9 cellular contexts compared by ENCODE assay signal in genomic region chr19:14167594-14168138, GRCh38. TPM values are rescaled to one million over a fixed set of nuclear protein-coding genes. Genes with fewer than 3 reads are reported as not detected.
A peak's percentile ranks its signal among the peaks of the same experiment; 100 is the strongest.
DNase-seq lines count a peak whose midpoint lies in the region; ATAC-seq and TF ChIP-seq lines count a peak whose summit lies in the region.
"Had no signal": no experiment of that assay in that cellular context is flagged by ENCODE, and none has a peak within 500 bp of the region (broad histone marks: within the 10 kb centered on the region; RNA-seq: fewer than 3 reads in every experiment).

No MANE protein-coding gene starts in this region.

- CTCF ChIA-PET in RWPE1 (lab: Yijun Ruan, JAX): interaction anchor here (1.0 to 1.1 kb wide), 2 partner anchors 27 to 51 kb away, joined by 3 read pairs; no protein-coding TSS in a partner anchor

- H3K9me3 ChIP-seq in right atrium auricular region (no peaks in the 10 kb centered on the region), upper lobe of right lung (no peaks in the 10 kb centered on the region)

- H3K4me1 Mint-ChIP-seq in activated T-cell treated with anti-CD3 and anti-CD28 coated beads, Interleukin-2, amount 50 U/mL, for 72 hours (ENCODE audit: low read depth): peaks cover 28% of the 10 kb centered on the region

- peaks cover 2 to 5% of the 10 kb centered on the region in 2 donors for H3K36me3 Mint-ChIP-seq in activated T-cell treated with anti-CD3 and anti-CD28 coated beads, Interleukin-2, amount 50 U/mL, for 72 hours (ENCODE audit: insufficient read depth in 2 of 2)

- H3K4me3 Mint-ChIP-seq in activated T-cell treated with anti-CD3 and anti-CD28 coated beads, Interleukin-2, amount 50 U/mL, for 72 hours: peak overlapping the region; percentile 76 to 80

- TF ChIP-seq CTCF in right atrium auricular region (IDR thresholded peaks at IDR 0.05) (no peak), upper lobe of right lung (IDR thresholded peaks at IDR 0.05) (peak; percentile 18), foreskin fibroblast (IDR thresholded peaks at IDR 0.05; ENCODE audit: low read depth, low read length) (no peak), RWPE1 (conservative IDR thresholded peaks at IDR 0.05; ENCODE audit: low read depth) (no peak)

- H3K36me3 ChIP-seq in right atrium auricular region: peaks cover 31% of the 10 kb centered on the region
- peaks cover 9% of the 10 kb centered on the region for H3K36me3 ChIP-seq in upper lobe of right lung

- H3K27me3 Mint-ChIP-seq in activated T-cell treated with anti-CD3 and anti-CD28 coated beads, Interleukin-2, amount 50 U/mL, for 72 hours (ENCODE audit: low read depth): no peaks in the 10 kb centered on the region

- no peak for DNase-seq in Right ventricle myocardium inferior (ENCODE audit: missing footprints)
- DNase-seq in right atrium auricular region (ENCODE audit: low spot score): no peak
- DNase-seq in activated T-cell treated with anti-CD3 and anti-CD28 coated beads, Interleukin-2, amount 50 U/mL, for 72 hours: peak in 1 of 2 donors; percentile 13
- DNase-seq in left lobe of liver (ENCODE audit: low spot score): no peak
- DNase-seq in upper lobe of right lung: no peak
- DNase-seq in foreskin fibroblast: no peak
- DNase-seq in RWPE1 (ENCODE audit: low spot score): no peak
- DNase-seq: occipital lobe had no signal

- H3K4me3 ChIP-seq in right atrium auricular region (peak overlapping the region in 1 of 2 donors; percentile 20), upper lobe of right lung (peak overlapping the region; percentile 5), foreskin fibroblast (ENCODE audit: low read depth in 1 of 2, low read length in 2 of 2) (no peak overlapping the region)

- H3K27ac Mint-ChIP-seq in activated T-cell treated with anti-CD3 and anti-CD28 coated beads, Interleukin-2, amount 50 U/mL, for 72 hours: no peak overlapping the region

- H3K4me1 ChIP-seq in right atrium auricular region (peaks cover 0 to 23% of the 10 kb centered on the region in 2 donors), upper lobe of right lung (peaks cover 18% of the 10 kb centered on the region)

- H3K27ac ChIP-seq in right atrium auricular region: no peak overlapping the region
- H3K27ac ChIP-seq in upper lobe of right lung: peak overlapping the region; percentile 63
- H3K27ac ChIP-seq in RWPE1: no peak overlapping the region

- POLR2A ChIA-PET in RWPE1 (lab: Yijun Ruan, JAX; ENCODE audit: low non-redundant PET): no interaction called here

- ATAC-seq in Right ventricle myocardium inferior (peak; percentile 33), left lobe of liver (peak; percentile 50), upper lobe of right lung (peak; percentile 62), GM21526 (IDR thresholded peaks at IDR 0.05; ENCODE audit: low FRiP score, unreplicated experiment) (no peak)
- ATAC-seq in activated T-cell treated with anti-CD3 and anti-CD28 coated beads, Interleukin-2, amount 50 U/mL, for 72 hours (replicated peaks in 1 of 2): peak; percentile 49 to 58

- intact Hi-C loops in Right ventricle myocardium inferior (cut with DNase I) (no loop called here), upper lobe of right lung (cut with DNase I) (no loop called here)

- H3K9me3 Mint-ChIP-seq in activated T-cell treated with anti-CD3 and anti-CD28 coated beads, Interleukin-2, amount 50 U/mL, for 72 hours: no peaks in the 10 kb centered on the region

- no peaks in the 10 kb centered on the region for H3K27me3 ChIP-seq in right atrium auricular region
- H3K27me3 ChIP-seq in upper lobe of right lung: no peaks in the 10 kb centered on the region

RNA-seq across cellular contexts. Expression of gene ASF1B, which starts 31.3 kb away (rescaled TPM):
- total RNA-seq in Right ventricle myocardium inferior: 2.0 TPM
- total RNA-seq in right atrium auricular region: 1 to 10 TPM in 1 of 2 donors, under 1 TPM in 1; 0.43 to 1.4 TPM
- total RNA-seq in activated T-cell treated with anti-CD3 and anti-CD28 coated beads, Interleukin-2, amount 50 U/mL, for 72 hours: 10 to 100 TPM; 71.3 to 84.4 TPM
- 0.45 TPM for total RNA-seq in left lobe of liver
- 1.9 TPM for total RNA-seq in upper lobe of right lung

RNA-seq across cellular contexts. Expression of gene ADGRL1, which starts 38.3 kb away (rescaled TPM):
- total RNA-seq in Right ventricle myocardium inferior (27.0 TPM), right atrium auricular region (10 to 100 TPM; 21.0 to 31.2 TPM), left lobe of liver (1.3 TPM), upper lobe of right lung (26.3 TPM)
- total RNA-seq in activated T-cell treated with anti-CD3 and anti-CD28 coated beads, Interleukin-2, amount 50 U/mL, for 72 hours: 10 to 100 TPM; 15.0 to 21.2 TPM

RNA-seq across cellular contexts. Expression of gene PRKACA, which starts 50.1 kb away (rescaled TPM):
- total RNA-seq in Right ventricle myocardium inferior (494 TPM), right atrium auricular region (100 to 1,000 TPM; 144 to 185 TPM), left lobe of liver (78.4 TPM), upper lobe of right lung (85.7 TPM)
- total RNA-seq in activated T-cell treated with anti-CD3 and anti-CD28 coated beads, Interleukin-2, amount 50 U/mL, for 72 hours: 10 to 100 TPM; 67.7 to 75.0 TPM

Comparison
In these comparisons a context has a peak if more than half of its experiments do, and no peak if none do; other contexts are left out.
1. RNA of gene ASF1B, which starts 31.3 kb away (total RNA-seq): 71.3 to 84.4 TPM in activated T-cell treated with anti-CD3 and anti-CD28 coated beads, Interleukin-2, amount 50 U/mL, for 72 hours; 2.0 TPM in Right ventricle myocardium inferior (single experiment), 1.9 TPM in upper lobe of right lung (single experiment), 0.43 to 1.4 TPM in right atrium auricular region and 0.45 TPM in left lobe of liver (single experiment); every median in the first group is over 10 times any median in the second.